Comparison of ENCODE assay signal across 8 cellular contexts in genomic region chr9:15295761-15296405, GRCh38. TPM values are rescaled to one million over a fixed set of nuclear protein-coding genes. Genes with fewer than 3 reads are reported as not detected.
DNase-seq lines count a peak whose midpoint lies in the region; ATAC-seq and TF ChIP-seq lines count a peak whose summit lies in the region.

No MANE protein-coding gene starts in this region.

- peaks cover 81% of the 10 kb centered on the region for H3K4me1 ChIP-seq in CD8-positive, alpha-beta memory T cell (ENCODE audit: insufficient read depth, low read length)
- no peaks in the 10 kb centered on the region for H3K4me1 ChIP-seq in OCI-LY7 (ENCODE audit: insufficient read depth, low read length, poor library complexity, severe bottlenecking)
- H3K4me1 ChIP-seq in mononuclear cell (ENCODE audit: insufficient read depth, low read length), result peaks cover 79% of the 10 kb centered on the region

- CTCF ChIA-PET in CD8-positive, alpha-beta memory T cell (lab: Charles Lee), result interaction anchor here (1.3 to 2.9 kb wide), 4 partner anchors 9 to 16 kb away, joined by 3 to 17 read pairs (median 6); partner anchors contain the start of gene TTC39B
- CTCF ChIA-PET in OCI-LY7 (lab: Charles Lee; ENCODE audit: unreplicated experiment), result no interaction called here
- CTCF ChIA-PET in HEK293T (lab: Yijun Ruan, JAX), result no interaction called here

- H4K20me1 ChIP-seq in OCI-LY7 (ENCODE audit: insufficient read depth, low read length), result no peaks in the 10 kb centered on the region

- H3K27me3 ChIP-seq in CD8-positive, alpha-beta memory T cell (ENCODE audit: insufficient read depth, low read length, poor library complexity, severe bottlenecking), result no peaks in the 10 kb centered on the region
- H3K27me3 ChIP-seq in mononuclear cell (ENCODE audit: insufficient read depth, low read length), result no peaks in the 10 kb centered on the region

- peak overlapping the region; percentile 44 for H3K4me2 ChIP-seq in OCI-LY7 (ENCODE audit: low read length)

- peak overlapping the region; percentile 59 for H3K4me3 ChIP-seq in CD8-positive, alpha-beta memory T cell (ENCODE audit: low read length)
- H3K4me3 ChIP-seq in OCI-LY7 (ENCODE audit: low read depth, low read length, poor library complexity, severe bottlenecking) (no peak overlapping the region), mononuclear cell (ENCODE audit: low read length) (peak overlapping the region; percentile 25)

- H2AFZ ChIP-seq in OCI-LY7 (ENCODE audit: low read length), result peak overlapping the region; percentile 47; the same call in 1 of the 2 replicates

- peak in 2 of 5 donors; percentile 56 for DNase-seq in CD8-positive, alpha-beta memory T cell
- DNase-seq in OCI-LY7 (ENCODE audit: low spot score) (no peak), cerebellar cortex (ENCODE audit: low spot score) (peak; percentile 5), HEK293T (ENCODE audit: extremely low spot score) (no peak), NCI-H82 treated with DMSO at 0.1 percent for 48 hours (lab: John Stamatoyannopoulos, UW; ENCODE audit: unreplicated experiment) (no peak), NCI-H1694 (lab: John Stamatoyannopoulos, UW) (no peak)

- TF ChIP-seq CTCF in OCI-LY7 (conservative IDR thresholded peaks at IDR 0.05; ENCODE audit: low read length), result no peak

- H3K9me3 Mint-ChIP-seq in CD8-positive, alpha-beta memory T cell, result peaks cover 0 to 4% (median 0%) of the 10 kb centered on the region in 5 donors

- peak overlapping the region; percentile 75 for H3K27ac ChIP-seq in CD8-positive, alpha-beta memory T cell (ENCODE audit: low read depth, low read length)
- no peak overlapping the region for H3K27ac ChIP-seq in OCI-LY7 (ENCODE audit: low read depth, low read length, poor library complexity, severe bottlenecking)

- H3K9me3 ChIP-seq in CD8-positive, alpha-beta memory T cell (ENCODE audit: low read length), result no peaks in the 10 kb centered on the region
- no peaks in the 10 kb centered on the region for H3K9me3 ChIP-seq in OCI-LY7 (ENCODE audit: low read length)
- no peaks in the 10 kb centered on the region for H3K9me3 ChIP-seq in mononuclear cell (ENCODE audit: low read depth, low read length)

- H3K36me3 ChIP-seq in CD8-positive, alpha-beta memory T cell (ENCODE audit: insufficient read depth, low read length), result no peaks in the 10 kb centered on the region
- no peaks in the 10 kb centered on the region for H3K36me3 ChIP-seq in OCI-LY7 (ENCODE audit: insufficient read depth, low read length)

- H3K27ac Mint-ChIP-seq in CD8-positive, alpha-beta memory T cell, result peak overlapping the region; percentile 92 to 99 (median 96)

- POLR2A ChIA-PET in CD8-positive, alpha-beta memory T cell (lab: Charles Lee), result interaction anchor here (0.8 to 1.3 kb wide), 2 partner anchors 11 to 15 kb away, joined by 3 to 7 read pairs; partner anchors contain the start of gene TTC39B
- POLR2A ChIA-PET in OCI-LY7 (lab: Charles Lee) (no interaction called here), HEK293T (lab: Yijun Ruan, JAX) (no interaction called here)

- ATAC-seq in GM21717 (IDR thresholded peaks at IDR 0.05; ENCODE audit: unreplicated experiment), result peak; percentile 27

- H3K9me2 ChIP-seq in OCI-LY7 (ENCODE audit: insufficient read depth, low read length), result no peaks in the 10 kb centered on the region

- H3K27me3 Mint-ChIP-seq in CD8-positive, alpha-beta memory T cell, result no peaks in the 10 kb centered on the region

- intact Hi-C loops in OCI-LY7 (cut with micrococcal nuclease; ENCODE audit: unreplicated experiment), result no loop called here

- peaks cover 84 to 86% (median 85%) of the 10 kb centered on the region in 3 donors for H3K4me1 Mint-ChIP-seq in CD8-positive, alpha-beta memory T cell

- H3K79me2 ChIP-seq in OCI-LY7 (ENCODE audit: insufficient read depth, low read depth, low read length), result no peaks in the 10 kb centered on the region

- peak overlapping the region; percentile 79 to 93 (median 86) for H3K4me3 Mint-ChIP-seq in CD8-positive, alpha-beta memory T cell

- no TSS peak for BruUV-seq in OCI-LY7 (replicated peaks; lab: Mats Ljungman, UMichigan)

- peaks cover 7 to 12% (median 9%) of the 10 kb centered on the region in 3 donors for H3K36me3 Mint-ChIP-seq in CD8-positive, alpha-beta memory T cell

TF ChIP-seq in HEK293T, 16 proteins besides CTCF, POLR2A, EP300 and RAD21:
- TF ChIP-seq TARDBP (IDR thresholded peaks at IDR 0.05) (no peak), FOXK2 (IDR thresholded peaks at IDR 0.05) (no peak)
TF ChIP-seq in HEK293T: peak in this region for 0.

RNA-seq across cellular contexts. Expression of gene TTC39B, which starts 11.1 kb away (rescaled TPM):
- 10 to 100 TPM; 11.3 to 12.1 TPM for total RNA-seq in CD8-positive, alpha-beta memory T cell
- 6.9 TPM for polyA plus RNA-seq in CD8-positive, alpha-beta memory T cell
- total RNA-seq in OCI-LY7 (2014; rRNA removed; shearing (Covaris generic)), result not detected in 2 replicates
- 0.06 TPM in 1 of 2 replicates, not detected in the other for total RNA-seq in OCI-LY7 (2022)
- total RNA-seq in mononuclear cell, result 21.0 TPM

Comparison
In these comparisons a context has a peak if more than half of its experiments do, and no peak if none do; other contexts are left out.
1. RNA of gene TTC39B, which starts 11.1 kb away (total RNA-seq): 21.0 TPM in mononuclear cell (single experiment) and 11.3 to 12.1 TPM in CD8-positive, alpha-beta memory T cell; 0.06 TPM in OCI-LY7; every median in the first group is over 10 times any median in the second.